In the genomic region with DNA sequence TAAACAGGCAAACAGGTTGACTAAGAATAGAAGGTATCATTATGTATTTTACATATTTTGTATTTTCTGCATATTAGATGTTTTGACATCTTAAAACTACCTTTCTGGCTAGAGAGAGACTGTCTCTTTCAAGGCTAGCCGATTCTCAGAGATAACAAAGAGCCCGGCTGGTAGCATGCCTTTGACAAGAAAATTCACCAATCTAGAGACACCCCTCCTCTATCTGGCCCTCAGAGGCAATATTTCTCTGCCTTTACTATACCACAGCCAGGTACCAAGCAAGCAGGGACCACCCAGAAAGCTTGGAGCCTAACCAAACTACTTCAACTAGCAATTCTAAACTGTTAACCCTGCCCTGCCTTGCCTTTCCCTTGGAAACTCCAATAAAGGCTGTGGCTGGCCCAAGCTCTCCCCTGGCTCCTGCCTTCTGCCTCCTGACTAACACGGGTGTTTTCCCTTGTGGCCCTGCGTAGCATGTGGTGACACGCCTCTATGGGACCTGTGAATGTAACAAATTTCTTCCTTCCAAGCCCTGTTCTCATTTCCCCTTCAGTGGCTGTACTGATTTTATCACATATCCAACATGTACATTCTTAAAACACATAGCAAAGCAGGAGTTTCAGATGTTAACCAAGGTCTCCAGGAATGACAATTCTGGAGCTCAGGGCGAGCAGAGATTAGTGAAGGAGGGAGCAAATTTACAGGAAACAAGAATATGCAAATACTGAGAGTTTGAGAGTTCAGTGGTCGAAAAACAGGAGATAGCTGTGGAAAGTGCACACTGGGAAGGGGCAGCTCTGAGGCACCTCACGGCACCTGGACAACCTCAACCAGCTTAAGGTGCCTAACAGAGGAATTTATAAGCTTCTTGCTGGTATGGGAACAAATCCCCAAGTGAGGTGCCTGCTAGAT, we compare ENCODE assay signal across 9 cellular contexts.
DNase-seq lines count a peak whose midpoint lies in the region; ATAC-seq lines count a peak whose summit lies in the region.
"Had no signal": no experiment of that assay in that cellular context is flagged by ENCODE, and none has a peak within 500 bp of the region (broad histone marks: within the 10 kb centered on the region; RNA-seq: fewer than 3 reads in every experiment).

No MANE protein-coding gene starts in this region.

- DNase-seq in T-helper 1 cell (peak in 3 of 5 donors; percentile 19 to 23 (median 19)), amniotic stem cell (lab: John Stamatoyannopoulos, UW) (no peak), NCI-H187 (lab: John Stamatoyannopoulos, UW) (no peak), neuronal stem cell (ENCODE audit: low spot score) (no peak)
- DNase-seq in central memory CD4-positive, alpha-beta T cell, result peak; percentile 19
- DNase-seq in stimulated activated CD8-positive, alpha-beta memory T cell treated with anti-CD3 and anti-CD28 coated beads, Interleukin-4, amount 100 ng/mL, for 24 hours (ENCODE audit: low read depth), result peak; percentile 49

- H2BK12ac ChIP-seq in neuronal stem cell (ENCODE audit: low read length), result no peak overlapping the region

- ATAC-seq in GM21723 (IDR thresholded peaks at IDR 0.05; ENCODE audit: unreplicated experiment) (peak; percentile 73), HG03520 (IDR thresholded peaks at IDR 0.05; ENCODE audit: unreplicated experiment) (no peak)

- no peak overlapping the region for H3K18ac ChIP-seq in neuronal stem cell (ENCODE audit: low read length)

- H2BK15ac ChIP-seq in neuronal stem cell (ENCODE audit: low read length), result no peak overlapping the region

- H3K36me3 ChIP-seq in neuronal stem cell (replicated peaks in 1 of 2; ENCODE audit: control insufficient read depth in 2 of 2, insufficient read depth in 2 of 2, low read length in 2 of 2), result no peaks in the 10 kb centered on the region

- no peak overlapping the region for H4K8ac ChIP-seq in neuronal stem cell (ENCODE audit: low read depth, low read length)

- no peak overlapping the region for H2BK5ac ChIP-seq in neuronal stem cell (ENCODE audit: low read length)

- H3K23ac ChIP-seq in neuronal stem cell (ENCODE audit: low read depth, low read length, poor library complexity), result no peak overlapping the region

- H2AK5ac ChIP-seq in neuronal stem cell (ENCODE audit: low read depth, low read length), result no peak overlapping the region

- no peak overlapping the region for H3K27ac ChIP-seq in neuronal stem cell (replicated peaks; ENCODE audit: low read length)
- H3K27ac ChIP-seq: HL-60 had no signal

- no peaks in the 10 kb centered on the region for H3K79me1 ChIP-seq in neuronal stem cell (ENCODE audit: low read depth, low read length)

- no peaks in the 10 kb centered on the region for H3K27me3 ChIP-seq in neuronal stem cell (ENCODE audit: control insufficient read depth in 3 of 3, insufficient read depth in 3 of 3, low read depth in 1 of 3, low read length in 3 of 3)

- no CpG with 5 or more reads among the region's 8 CpGs for WGBS in neuronal stem cell (ENCODE audit: extremely low coverage in 2 of 2, insufficient read length in 2 of 2, insufficient replicate concordance in 1 of 2), 2 donors

- no peak overlapping the region for H3K14ac ChIP-seq in neuronal stem cell (ENCODE audit: low read length)

- no peak overlapping the region for H3K4me3 ChIP-seq in neuronal stem cell (ENCODE audit: low read length in 2 of 2)

- no peak overlapping the region for H3K4ac ChIP-seq in neuronal stem cell (ENCODE audit: low read length)

- H2AFZ ChIP-seq in neuronal stem cell (ENCODE audit: low read length), result no peak overlapping the region

- H4K91ac ChIP-seq in neuronal stem cell (ENCODE audit: low read depth, low read length, poor library complexity), result no peak overlapping the region

- H3K4me2 ChIP-seq in neuronal stem cell (ENCODE audit: insufficient read depth, low read length, poor library complexity, severe bottlenecking), result no peak overlapping the region

- H2BK120ac ChIP-seq in neuronal stem cell (ENCODE audit: low read depth, low read length), result no peak overlapping the region

- H3K9ac ChIP-seq in neuronal stem cell (ENCODE audit: low read depth, low read length, poor library complexity), result no peak overlapping the region

- H3K9me3 ChIP-seq in neuronal stem cell (replicated peaks in 1 of 2; ENCODE audit: control insufficient read depth in 2 of 2, insufficient read depth in 1 of 2, low read depth in 1 of 2, low read length in 2 of 2), result peaks cover 0 to 8% of the 10 kb centered on the region in 2 donors

- peaks cover 0 to 6% of the 10 kb centered on the region in 2 donors for H3K4me1 ChIP-seq in neuronal stem cell (ENCODE audit: control insufficient read depth in 2 of 2, insufficient read depth in 1 of 2, low read depth in 1 of 2, low read length in 2 of 2)

Comparison
In these comparisons a context has a peak if more than half of its experiments do, and no peak if none do; other contexts are left out.
1. DNase-seq: peak in T-helper 1 cell (3 of 5), central memory CD4-positive, alpha-beta T cell (single experiment) and stimulated activated CD8-positive, alpha-beta memory T cell treated with anti-CD3 and anti-CD28 coated beads, Interleukin-4, amount 100 ng/mL, for 24 hours (single experiment); none in amniotic stem cell (single experiment), NCI-H187 (0 of 2) and neuronal stem cell (single experiment).